ENCODE assay signal across 29 cellular contexts in genomic region chr15:47903369-47903768, GRCh38.
"Had no signal": no experiment of that assay in that cellular context is flagged by ENCODE, and none has a peak within 500 bp of the region (broad histone marks: within the 10 kb centered on the region; RNA-seq: fewer than 3 reads in every experiment).

No MANE protein-coding gene starts in this region.

- DNase-seq: natural killer cell; occipital lobe; ovary; posterior cingulate gyrus; psoas muscle; right cardiac atrium; right lobe of liver; sigmoid colon; small intestine; stimulated activated CD4-positive, alpha-beta T cell treated with anti-CD3 and anti-CD28 coated beads, Interleukin-15, amount 100 ng/mL, for 24 hours; stimulated activated CD4-positive, alpha-beta T cell treated with anti-CD3 and anti-CD28 coated beads, Interleukin-2, amount 100 ng/mL, for 24 hours; stimulated activated CD4-positive, alpha-beta T cell treated with anti-CD3 and anti-CD28 coated beads, Interleukin-2, amount 100 ng/mL, for 48 hours; stimulated activated CD4-positive, alpha-beta T cell treated with anti-CD3 and anti-CD28 coated beads, Interleukin-4, amount 100 ng/mL, for 24 hours; stimulated activated naive B cell treated with anti-CD40 and anti-IgM and Interleukin-4, amounts not matched to agents 10 μg/mL and 1 μg/mL and 100 μg/mL, for 72 hours; stimulated activated naive CD4-positive, alpha-beta T cell treated with Interleukin-2 at 50 U/mL for 16 hours; stimulated activated naive CD8-positive, alpha-beta T cell treated with anti-CD3 and anti-CD28 coated beads, Interleukin-15, amount 100 ng/mL, for 72 hours; substantia nigra; testis; tibial artery; transverse colon; upper lobe of right lung; uterus had no signal

- H3K9me3 ChIP-seq: ovary, right lobe of liver, testis, upper lobe of right lung, uterus had no signal

- H3K4me1 ChIP-seq: parathyroid adenoma, psoas muscle, right lobe of liver, sigmoid colon, suprapubic skin, testis, tibial artery, transverse colon, upper lobe of right lung, uterus had no signal

- H3K36me3 Mint-ChIP-seq: stimulated activated effector memory CD8-positive, alpha-beta T cell treated with anti-CD3 and anti-CD28 coated beads, Interleukin-12 subunit alpha, Interleukin-12 subunit beta, amount 100 ng/mL, for 72 hours had no signal

- H3K27me3 Mint-ChIP-seq: progenitor cell of endocrine pancreas; stimulated activated naive B cell treated with anti-CD40 and anti-IgM and Interleukin-4, amounts not matched to agents 10 μg/mL and 1 μg/mL and 100 μg/mL, for 72 hours; stimulated activated naive CD8-positive, alpha-beta T cell treated with anti-CD3 and anti-CD28 coated beads, Interleukin-15, amount 100 ng/mL, for 72 hours; type B pancreatic cell had no signal

- ATAC-seq: natural killer cell; psoas muscle; right cardiac atrium; right lobe of liver; stimulated activated effector memory CD8-positive, alpha-beta T cell treated with anti-CD3 and anti-CD28 coated beads, Interleukin-12 subunit alpha, Interleukin-12 subunit beta, amount 100 ng/mL, for 72 hours; stimulated activated naive B cell treated with anti-CD40 and anti-IgM and Interleukin-4, amounts not matched to agents 10 μg/mL and 1 μg/mL and 100 μg/mL, for 72 hours; stimulated activated naive CD8-positive, alpha-beta T cell treated with anti-CD3 and anti-CD28 coated beads, Interleukin-15, amount 100 ng/mL, for 72 hours; upper lobe of right lung had no signal

- H3K4me3 Mint-ChIP-seq: natural killer cell; nephron; neural progenitor cell; stimulated activated effector memory CD8-positive, alpha-beta T cell treated with anti-CD3 and anti-CD28 coated beads, Interleukin-12 subunit alpha, Interleukin-12 subunit beta, amount 100 ng/mL, for 72 hours; stimulated activated naive B cell treated with anti-CD40 and anti-IgM and Interleukin-4, amounts not matched to agents 10 μg/mL and 1 μg/mL and 100 μg/mL, for 72 hours; stimulated activated naive CD8-positive, alpha-beta T cell treated with anti-CD3 and anti-CD28 coated beads, Interleukin-15, amount 100 ng/mL, for 72 hours; type B pancreatic cell had no signal

- H3K4me3 ChIP-seq: neural progenitor cell, ovary, psoas muscle, right lobe of liver, sigmoid colon, suprapubic skin, testis, tibial artery, transverse colon, upper lobe of right lung, uterus had no signal

- H3K27ac ChIP-seq: neural progenitor cell, ovary, parathyroid adenoma, psoas muscle, right lobe of liver, sigmoid colon, suprapubic skin, testis, tibial artery, transverse colon, upper lobe of right lung, uterus had no signal

- H3K36me3 ChIP-seq: neural progenitor cell, ovary, right lobe of liver, sigmoid colon, suprapubic skin, tibial artery, transverse colon, upper lobe of right lung, uterus had no signal

- H3K27me3 ChIP-seq: neural progenitor cell, ovary, right lobe of liver, sigmoid colon, suprapubic skin, testis, tibial artery, transverse colon, upper lobe of right lung, uterus had no signal

- H3K9ac ChIP-seq: neural progenitor cell, parathyroid adenoma had no signal

- H3K4me1 Mint-ChIP-seq: natural killer cell; nephron; stimulated activated effector memory CD8-positive, alpha-beta T cell treated with anti-CD3 and anti-CD28 coated beads, Interleukin-12 subunit alpha, Interleukin-12 subunit beta, amount 100 ng/mL, for 72 hours; stimulated activated naive B cell treated with anti-CD40 and anti-IgM and Interleukin-4, amounts not matched to agents 10 μg/mL and 1 μg/mL and 100 μg/mL, for 72 hours; stimulated activated naive CD8-positive, alpha-beta T cell treated with anti-CD3 and anti-CD28 coated beads, Interleukin-15, amount 100 ng/mL, for 72 hours had no signal

- H3K27ac Mint-ChIP-seq: natural killer cell; nephron; neural progenitor cell; progenitor cell of endocrine pancreas; stimulated activated effector memory CD8-positive, alpha-beta T cell treated with anti-CD3 and anti-CD28 coated beads, Interleukin-12 subunit alpha, Interleukin-12 subunit beta, amount 100 ng/mL, for 72 hours; stimulated activated naive B cell treated with anti-CD40 and anti-IgM and Interleukin-4, amounts not matched to agents 10 μg/mL and 1 μg/mL and 100 μg/mL, for 72 hours; stimulated activated naive CD8-positive, alpha-beta T cell treated with anti-CD3 and anti-CD28 coated beads, Interleukin-15, amount 100 ng/mL, for 72 hours; type B pancreatic cell had no signal
